ENCODE assay signal across 8 cellular contexts in the genomic region with DNA sequence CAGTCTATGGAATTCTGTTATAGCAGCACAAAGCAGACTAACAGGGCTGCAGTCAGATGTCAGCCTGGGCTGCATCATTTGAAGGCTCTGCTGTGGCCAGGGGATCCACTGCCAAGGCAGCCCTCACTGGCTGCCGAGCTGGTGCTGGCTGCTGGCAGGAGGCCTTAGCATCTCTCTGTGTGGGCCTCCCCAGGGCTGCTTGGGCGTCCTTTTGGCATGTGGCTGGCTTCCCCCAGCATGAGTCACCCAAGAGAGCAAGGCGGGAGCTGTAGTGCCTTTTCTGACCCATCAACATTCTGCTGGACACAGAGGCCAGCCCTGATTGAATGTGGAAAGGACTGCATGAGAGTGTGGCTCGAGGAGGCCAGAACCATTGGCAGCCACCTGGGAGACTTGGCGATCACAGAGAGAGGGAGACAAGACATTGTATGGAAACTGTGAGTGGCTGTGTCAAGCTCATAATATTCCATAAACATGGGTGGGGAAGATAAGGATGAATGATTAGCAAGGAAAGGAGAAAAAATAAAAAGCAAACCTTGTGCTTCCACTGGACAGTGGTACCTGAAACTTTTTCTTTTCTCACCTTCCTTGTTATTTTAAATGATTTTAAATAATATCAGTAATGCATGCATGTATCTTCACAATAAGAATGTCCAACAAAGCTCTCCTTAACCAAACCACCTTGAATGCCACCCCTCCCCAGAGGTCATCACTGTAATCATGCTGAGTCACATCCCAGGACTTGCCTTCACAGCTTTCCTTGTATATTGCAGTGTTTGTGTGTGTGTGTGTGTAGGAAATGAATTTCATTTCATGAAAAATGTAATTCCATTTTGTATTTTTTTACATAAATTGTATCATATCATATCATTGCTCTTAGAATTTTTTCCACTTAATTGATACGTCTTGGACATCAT. TPM values are rescaled to one million over a fixed set of nuclear protein-coding genes. Genes with fewer than 3 reads are reported as not detected.
DNase-seq lines count a peak whose midpoint lies in the region; ATAC-seq and TF ChIP-seq lines count a peak whose summit lies in the region.

No MANE protein-coding gene starts in this region.

- peak; percentile 93 for ATAC-seq in body of pancreas
- ATAC-seq in activated CD8-positive, alpha-beta T cell treated with anti-CD3 and anti-CD28 coated beads, Interleukin-2, amount 10 ng/mL, durations not matched to agents 7 days and 5 days = no peak
- ATAC-seq in HG03571 (IDR thresholded peaks at IDR 0.05; ENCODE audit: unreplicated experiment) = no peak

- H3K36me3 Mint-ChIP-seq in HFFc6 (ENCODE audit: low read depth) = no peaks in the 10 kb centered on the region
- H3K36me3 Mint-ChIP-seq in activated CD8-positive, alpha-beta T cell treated with anti-CD3 and anti-CD28 coated beads, Interleukin-2, amount 10 ng/mL, durations not matched to agents 7 days and 5 days (ENCODE audit: low read depth) = no peaks in the 10 kb centered on the region

- DNase-seq in HFFc6 (peak; percentile 92), body of pancreas (peak; percentile 62 to 84 (median 74)), iPS-NIHi11 (ENCODE audit: low spot score) (peak; percentile 44), superior temporal gyrus (ENCODE audit: extremely low spot score) (peak; percentile 60), GM10266 (ENCODE audit: extremely low spot score) (no peak), NCI-H510A (lab: John Stamatoyannopoulos, UW) (no peak)
- DNase-seq in activated CD8-positive, alpha-beta T cell treated with anti-CD3 and anti-CD28 coated beads, Interleukin-2, amount 10 ng/mL, durations not matched to agents 7 days and 5 days = no peak

- POLR2A ChIA-PET in activated CD8-positive, alpha-beta T cell treated with anti-CD3 and anti-CD28 coated beads, Interleukin-2, amount 10 ng/mL, durations not matched to agents 7 days and 5 days (lab: Charles Lee) = no interaction called here

- peaks cover 25% of the 10 kb centered on the region for H3K4me1 Mint-ChIP-seq in HFFc6 (ENCODE audit: low read depth)
- no peaks in the 10 kb centered on the region for H3K4me1 Mint-ChIP-seq in activated CD8-positive, alpha-beta T cell treated with anti-CD3 and anti-CD28 coated beads, Interleukin-2, amount 10 ng/mL, durations not matched to agents 7 days and 5 days (ENCODE audit: low read depth)

- H3K9me3 ChIP-seq in body of pancreas = no peaks in the 10 kb centered on the region

- H3K27me3 ChIP-seq in body of pancreas = no peaks in the 10 kb centered on the region

- no peaks in the 10 kb centered on the region for H3K36me3 ChIP-seq in body of pancreas (replicated peaks in 1 of 2; ENCODE audit: insufficient read depth in 1 of 2, low read depth in 2 of 2)

- TF ChIP-seq POLR2A in body of pancreas (IDR thresholded peaks at IDR 0.05) = peak in 1 of 3 donors; percentile 10

- H3K4me3 ChIP-seq in body of pancreas = no peak overlapping the region

- WGBS in body of pancreas, 2 donors = 39 to 53% methylated on average over 4 to 6 of the region's 6 CpGs

- CTCF ChIA-PET in activated CD8-positive, alpha-beta T cell treated with anti-CD3 and anti-CD28 coated beads, Interleukin-2, amount 10 ng/mL, durations not matched to agents 7 days and 5 days (lab: Charles Lee) = interaction anchor here (1.4 kb wide), 1 partner anchor 36 kb away, joined by 3 read pairs; no protein-coding TSS in a partner anchor

- peak overlapping the region; percentile 56 for H3K4me3 Mint-ChIP-seq in HFFc6
- no peak overlapping the region for H3K4me3 Mint-ChIP-seq in activated CD8-positive, alpha-beta T cell treated with anti-CD3 and anti-CD28 coated beads, Interleukin-2, amount 10 ng/mL, durations not matched to agents 7 days and 5 days

- H3K4me1 ChIP-seq in body of pancreas = peaks cover 22% of the 10 kb centered on the region

- intact Hi-C loops in body of pancreas (cut with DNase I) = no loop called here

- H3K9me3 Mint-ChIP-seq in HFFc6 = no peaks in the 10 kb centered on the region
- no peaks in the 10 kb centered on the region for H3K9me3 Mint-ChIP-seq in activated CD8-positive, alpha-beta T cell treated with anti-CD3 and anti-CD28 coated beads, Interleukin-2, amount 10 ng/mL, durations not matched to agents 7 days and 5 days (ENCODE audit: insufficient read depth)

- peak overlapping the region; percentile 77 for H3K27ac Mint-ChIP-seq in HFFc6
- no peak overlapping the region for H3K27ac Mint-ChIP-seq in activated CD8-positive, alpha-beta T cell treated with anti-CD3 and anti-CD28 coated beads, Interleukin-2, amount 10 ng/mL, durations not matched to agents 7 days and 5 days

- no peak for TF ChIP-seq CTCF in HFFc6 (IDR thresholded peaks at IDR 0.05)
- TF ChIP-seq CTCF in body of pancreas (IDR thresholded peaks at IDR 0.05) = no peak
- no peak for TF ChIP-seq CTCF in GM10266 (IDR thresholded peaks at IDR 0.05; ENCODE audit: control insufficient read depth, insufficient read depth, low read depth, missing control alignments)

- peak overlapping the region in 2 of 4 donors; percentile 52 to 56 for H3K27ac ChIP-seq in body of pancreas

- peaks cover 18% of the 10 kb centered on the region for H3K27me3 Mint-ChIP-seq in HFFc6 (ENCODE audit: insufficient read depth)
- peaks cover 2% of the 10 kb centered on the region for H3K27me3 Mint-ChIP-seq in activated CD8-positive, alpha-beta T cell treated with anti-CD3 and anti-CD28 coated beads, Interleukin-2, amount 10 ng/mL, durations not matched to agents 7 days and 5 days (ENCODE audit: low read depth)

RNA-seq across cellular contexts. Expression of gene VSX1, which starts 55.0 kb away (rescaled TPM):
- not detected for total RNA-seq in HFFc6 (2021; fragmentation: NEBNext Ultra II Directional; extraction: Animal tissue kit (Norgen Biotek cat#: 25700))
- total RNA-seq in body of pancreas = under 1 TPM in 1 of 2 donors, not detected in 1; 0.66 TPM
- total RNA-seq in activated CD8-positive, alpha-beta T cell treated with anti-CD3 and anti-CD28 coated beads, Interleukin-2, amount 10 ng/mL, durations not matched to agents 7 days and 5 days = not detected

RNA-seq across cellular contexts. Expression of gene ENTPD6, which starts 58.6 kb away (rescaled TPM):
- total RNA-seq in HFFc6 (2021; fragmentation: NEBNext Ultra II Directional; extraction: Animal tissue kit (Norgen Biotek cat#: 25700)) = 10 to 100 TPM; 46.2 to 53.2 (median 51.6) TPM
- total RNA-seq in body of pancreas = 10 to 100 TPM; 59.9 to 79.8 TPM
- total RNA-seq in activated CD8-positive, alpha-beta T cell treated with anti-CD3 and anti-CD28 coated beads, Interleukin-2, amount 10 ng/mL, durations not matched to agents 7 days and 5 days = 10 to 100 TPM; 31.9 TPM

Comparison
In these comparisons a context has a peak if more than half of its experiments do, and no peak if none do; other contexts are left out.
1. DNase-seq: peak in HFFc6 (single experiment), body of pancreas (4 of 4), iPS-NIHi11 (single experiment) and superior temporal gyrus (single experiment); none in activated CD8-positive, alpha-beta T cell treated with anti-CD3 and anti-CD28 coated beads, Interleukin-2, amount 10 ng/mL, durations not matched to agents 7 days and 5 days (single experiment), GM10266 (single experiment) and NCI-H510A (single experiment).